ENCODE assay signal across 8 cellular contexts in genomic region chr17:45585794-45586650, GRCh38.
A peak's percentile ranks its signal among the peaks of the same experiment; 100 is the strongest.
DNase-seq lines count a peak whose midpoint lies in the region; ATAC-seq and TF ChIP-seq lines count a peak whose summit lies in the region.
"Not testable (repeated sequence)": the region's sequence is repeated elsewhere in the genome, so short reads cannot be mapped to it uniquely, and the experiment has no call there.

No MANE protein-coding gene starts in this region.

- H3K79me2 ChIP-seq in smooth muscle cell (ENCODE audit: low read depth): peaks cover 25% of the 10 kb centered on the region

- POLR2A ChIA-PET in AG04449 (lab: Yijun Ruan, JAX): not testable (repeated sequence)

- H3K27ac ChIP-seq in breast epithelium: peak overlapping the region; percentile 15 to 81
- not testable (repeated sequence) for H3K27ac ChIP-seq in smooth muscle cell (ENCODE audit: low read depth)

- not testable (repeated sequence) for H3F3A ChIP-seq in smooth muscle cell (ENCODE audit: low read depth)

- H3K4me2 ChIP-seq in smooth muscle cell: peak overlapping the region; percentile 84

- peak; percentile 33 for ATAC-seq in GM18502 (IDR thresholded peaks at IDR 0.05; ENCODE audit: poor library complexity, unreplicated experiment)
- peak; percentile 91 for ATAC-seq in Right ventricle myocardium superior (ENCODE audit: poor library complexity)

- peaks cover 14% of the 10 kb centered on the region for H4K20me1 ChIP-seq in smooth muscle cell (ENCODE audit: low read depth)

- not testable (repeated sequence) for H3K27me3 ChIP-seq in breast epithelium; mononuclear cell (ENCODE audit: insufficient read depth, low read length); smooth muscle cell (ENCODE audit: low read depth)

- H3K4me1 ChIP-seq in breast epithelium; smooth muscle cell (ENCODE audit: low read depth): not testable (repeated sequence)
- H3K4me1 ChIP-seq in mononuclear cell (ENCODE audit: insufficient read depth, low read length): peaks cover 24% of the 10 kb centered on the region

- H3K36me3 ChIP-seq in breast epithelium; smooth muscle cell (ENCODE audit: low read depth): not testable (repeated sequence)

- DNase-seq in AG04449 (ENCODE audit: low read depth, low spot score); breast epithelium (ENCODE audit: low spot score in 2 of 2); smooth muscle cell (lab: John Stamatoyannopoulos, UW; ENCODE audit: unreplicated experiment): not testable (repeated sequence)
- DNase-seq in M059J (ENCODE audit: low read depth) (peak; percentile 53), Right ventricle myocardium superior (peak; percentile 73)
- peak; percentile 41 to 49 for DNase-seq in activated CD4-positive, alpha-beta T cell treated with anti-CD3 and anti-CD28 coated beads, Interleukin-2, amount 50 U/mL, for 48 hours

- H3K9me3 ChIP-seq in breast epithelium; mononuclear cell (ENCODE audit: low read depth, low read length); smooth muscle cell (replicated peaks; ENCODE audit: low read depth): not testable (repeated sequence)

- H3K9ac ChIP-seq in smooth muscle cell (ENCODE audit: low read depth): not testable (repeated sequence)

- 21% methylated on average over 43 of the region's 62 CpGs for WGBS in smooth muscle cell (ENCODE audit: low lambda C conversion rate)

- H2AFZ ChIP-seq in smooth muscle cell (ENCODE audit: low read depth): not testable (repeated sequence)

- H3K4me3 ChIP-seq in AG04449 (ENCODE audit: low read depth, low read length) (peak overlapping the region; percentile 96), breast epithelium (peak overlapping the region; percentile 58 to 79 (median 64)), mononuclear cell (ENCODE audit: low read length) (peak overlapping the region; percentile 50), smooth muscle cell (peak overlapping the region; percentile 66)

- not testable (repeated sequence) for TF ChIP-seq CTCF in AG04449 (IDR thresholded peaks at IDR 0.05; ENCODE audit: insufficient read depth, low read length, missing control alignments); breast epithelium (IDR thresholded peaks at IDR 0.05); smooth muscle cell (IDR thresholded peaks at IDR 0.05; ENCODE audit: borderline replicate concordance, insufficient read depth, poor library complexity, severe bottlenecking)

- not testable (repeated sequence) for TF ChIP-seq POLR2A in breast epithelium (IDR thresholded peaks at IDR 0.05)

- intact Hi-C loops in breast epithelium (cut with DNase I; ENCODE audit: low total_unique reads); Right ventricle myocardium superior (cut with DNase I): not testable (repeated sequence)

- CTCF ChIA-PET in AG04449 (lab: Yijun Ruan, JAX): not testable (repeated sequence)
